In genomic region chr17:16666907-16667636, GRCh38 we compare ENCODE assay signal across 8 cellular contexts. TPM values are rescaled to one million over a fixed set of nuclear protein-coding genes. Genes with fewer than 3 reads are reported as not detected.
DNase-seq lines count a peak whose midpoint lies in the region; ATAC-seq and TF ChIP-seq lines count a peak whose summit lies in the region.
"Not testable (repeated sequence)": the region's sequence is repeated elsewhere in the genome, so short reads cannot be mapped to it uniquely, and the experiment has no call there.

No MANE protein-coding gene starts in this region.

- not testable (repeated sequence) for H3K36me3 ChIP-seq in right lobe of liver, tibial artery

- H3K4me3 Mint-ChIP-seq in activated T-cell treated with anti-CD3 and anti-CD28 coated beads, Interleukin-2, amount 50 U/mL, for 72 hours, result peak overlapping the region; percentile 79 to 80

- H3K27ac Mint-ChIP-seq in activated T-cell treated with anti-CD3 and anti-CD28 coated beads, Interleukin-2, amount 50 U/mL, for 72 hours, result not testable (repeated sequence)

- H3K4me1 ChIP-seq in right lobe of liver, result not testable (repeated sequence)
- peaks cover 0 to 10% (median 7%) of the 10 kb centered on the region in 4 donors for H3K4me1 ChIP-seq in tibial artery

- not testable (repeated sequence) for H3K27me3 ChIP-seq in right lobe of liver
- H3K27me3 ChIP-seq in tibial artery, result peaks cover 0 to 41% of the 10 kb centered on the region in 2 donors

- not testable (repeated sequence) for H3K9me3 Mint-ChIP-seq in activated T-cell treated with anti-CD3 and anti-CD28 coated beads, Interleukin-2, amount 50 U/mL, for 72 hours

- not testable (repeated sequence) for TF ChIP-seq POLR2A in right lobe of liver (IDR thresholded peaks at IDR 0.05)

- H3K4me3 ChIP-seq in choroid plexus epithelial cell (ENCODE audit: low read depth, low read length) (peak overlapping the region; percentile 52), right lobe of liver (peak overlapping the region in 1 of 3 donors; percentile 27), tibial artery (peak overlapping the region; percentile 42 to 49)

- not testable (repeated sequence) for TF ChIP-seq CTCF in choroid plexus epithelial cell (conservative IDR thresholded peaks at IDR 0.05; ENCODE audit: low read depth, low read length); right lobe of liver (IDR thresholded peaks at IDR 0.05); tibial artery (IDR thresholded peaks at IDR 0.05)

- H3K36me3 Mint-ChIP-seq in activated T-cell treated with anti-CD3 and anti-CD28 coated beads, Interleukin-2, amount 50 U/mL, for 72 hours (ENCODE audit: insufficient read depth in 2 of 2), result not testable (repeated sequence)

- H3K27me3 Mint-ChIP-seq in activated T-cell treated with anti-CD3 and anti-CD28 coated beads, Interleukin-2, amount 50 U/mL, for 72 hours (ENCODE audit: low read depth), result peaks cover 27% of the 10 kb centered on the region

- DNase-seq in COLO668 (lab: John Stamatoyannopoulos, UW; ENCODE audit: unreplicated experiment), result peak; percentile 8
- peak; percentile 1 for DNase-seq in NCI-H2107 (lab: John Stamatoyannopoulos, UW)
- DNase-seq in activated T-cell treated with anti-CD3 and anti-CD28 coated beads, Interleukin-2, amount 50 U/mL, for 72 hours, result peak; percentile 3 to 16
- peak; percentile 7 for DNase-seq in choroid plexus epithelial cell (ENCODE audit: low read depth)
- peak; percentile 32 to 85 (median 74) for DNase-seq in head of caudate nucleus
- not testable (repeated sequence) for DNase-seq in right lobe of liver, tibial artery
- DNase-seq in pons (ENCODE audit: low spot score), result peak; percentile 27

- ATAC-seq in activated T-cell treated with anti-CD3 and anti-CD28 coated beads, Interleukin-2, amount 50 U/mL, for 72 hours (replicated peaks in 1 of 2), result peak; percentile 32 to 50
- ATAC-seq in right lobe of liver, result peak; percentile 18 to 56 (median 38)

- not testable (repeated sequence) for H3K4me1 Mint-ChIP-seq in activated T-cell treated with anti-CD3 and anti-CD28 coated beads, Interleukin-2, amount 50 U/mL, for 72 hours (ENCODE audit: low read depth)

- H3K9me3 ChIP-seq in right lobe of liver, tibial artery: not testable (repeated sequence)

- WGBS in right lobe of liver (ENCODE audit: insufficient coverage, low coverage, low lambda C conversion rate, missing lambda C conversion rate), result 2% methylated on average over 15 of the region's 61 CpGs

- H3K27ac ChIP-seq in right lobe of liver, tibial artery: not testable (repeated sequence)

- intact Hi-C loops in head of caudate nucleus (cut with DNase I); right lobe of liver (cut with DNase I); tibial artery (cut with DNase I; ENCODE audit: low total_unique reads): not testable (repeated sequence)

RNA-seq across cellular contexts. Expression of gene ZNF624, which starts 13.4 kb away (rescaled TPM):
- 1 to 10 TPM; 6.9 to 8.4 TPM for total RNA-seq in activated T-cell treated with anti-CD3 and anti-CD28 coated beads, Interleukin-2, amount 50 U/mL, for 72 hours
- total RNA-seq in right lobe of liver, result 1 to 10 TPM in 3 of 6 experiments, under 1 TPM in 3; 0.55 to 1.2 (median 0.89) TPM

RNA-seq across cellular contexts. Expression of gene CCDC144A, which starts 23.0 kb away (rescaled TPM):
- total RNA-seq in activated T-cell treated with anti-CD3 and anti-CD28 coated beads, Interleukin-2, amount 50 U/mL, for 72 hours, result 10 to 100 TPM in 1 of 2 donors, 1 to 10 TPM in 1; 3.1 to 13.3 TPM
- total RNA-seq in right lobe of liver, result 1 to 10 TPM in 1 of 6 experiments, under 1 TPM in 5; 0.02 to 1.4 (median 0.28) TPM
